ENCODE assay signal across 23 cellular contexts in the genomic region with DNA sequence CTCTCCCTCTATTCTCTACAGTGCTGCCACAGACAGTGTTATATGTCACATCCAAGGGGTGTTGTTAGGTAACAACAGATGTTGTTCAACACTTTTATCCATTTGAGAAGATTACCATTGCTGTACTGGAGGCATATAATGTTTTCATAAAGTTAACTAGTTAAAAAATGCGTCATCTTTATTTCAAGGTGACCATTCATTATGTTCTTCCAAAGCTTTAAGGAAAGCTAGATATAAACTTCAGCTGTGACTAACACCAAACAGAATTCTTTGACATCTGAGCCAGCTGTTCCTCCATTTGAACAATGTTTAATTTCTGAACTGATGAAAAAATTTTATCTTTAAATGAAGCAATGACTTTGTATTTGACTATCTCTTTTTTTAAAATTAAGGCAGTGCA.
"Had no signal": no experiment of that assay in that cellular context is flagged by ENCODE, and none has a peak within 500 bp of the region (broad histone marks: within the 10 kb centered on the region; RNA-seq: fewer than 3 reads in every experiment).

No MANE protein-coding gene starts in this region.

- H3K4me1 ChIP-seq: neural progenitor cell, parathyroid adenoma, psoas muscle, right lobe of liver, sigmoid colon, stomach, thyroid gland, tibial nerve, upper lobe of left lung, vagina had no signal

- H3K36me3 ChIP-seq: neural progenitor cell, ovary, right lobe of liver, sigmoid colon, stomach, thoracic aorta, thyroid gland, tibial nerve, upper lobe of left lung, vagina had no signal

- H3K27me3 ChIP-seq: neural progenitor cell, ovary, right lobe of liver, sigmoid colon, stomach, thyroid gland, tibial nerve, upper lobe of left lung, vagina had no signal

- DNase-seq: natural killer cell; occipital lobe; ovary; psoas muscle; right cardiac atrium; right lobe of liver; sigmoid colon; small intestine; stimulated activated CD4-positive, alpha-beta T cell treated with anti-CD3 and anti-CD28 coated beads, Interleukin-15, amount 100 ng/mL, for 24 hours; stimulated activated CD4-positive, alpha-beta T cell treated with anti-CD3 and anti-CD28 coated beads, Interleukin-2, amount 100 ng/mL, for 24 hours; stimulated activated CD4-positive, alpha-beta T cell treated with anti-CD3 and anti-CD28 coated beads, Interleukin-2, amount 100 ng/mL, for 48 hours; stimulated activated CD4-positive, alpha-beta T cell treated with anti-CD3 and anti-CD28 coated beads, Interleukin-4, amount 100 ng/mL, for 24 hours; stimulated activated naive B cell treated with anti-CD40 and anti-IgM and Interleukin-4, amounts not matched to agents 10 μg/mL and 1 μg/mL and 100 μg/mL, for 72 hours; stimulated activated naive CD4-positive, alpha-beta T cell treated with Interleukin-2 at 50 U/mL for 16 hours; stomach; thyroid gland; trophoblast cell; upper lobe of left lung had no signal

- H3K4me3 ChIP-seq: neural progenitor cell, ovary, psoas muscle, right lobe of liver, sigmoid colon, stomach, thoracic aorta, thyroid gland, tibial nerve, upper lobe of left lung, vagina had no signal

- H3K9me3 ChIP-seq: ovary, psoas muscle, right lobe of liver, sigmoid colon, thoracic aorta, thyroid gland, tibial nerve, upper lobe of left lung, vagina had no signal

- H3K27ac ChIP-seq: neural progenitor cell, ovary, parathyroid adenoma, psoas muscle, right lobe of liver, sigmoid colon, stomach, thoracic aorta, thyroid gland, tibial nerve, upper lobe of left lung, vagina had no signal
